ENCODE assay signal across 6 cellular contexts in genomic region chr1:216846339-216846738, GRCh38.
"Had no signal": no experiment of that assay in that cellular context is flagged by ENCODE, and none has a peak within 500 bp of the region (broad histone marks: within the 10 kb centered on the region; RNA-seq: fewer than 3 reads in every experiment).

No MANE protein-coding gene starts in this region.

- H3K9ac ChIP-seq: GM23248 had no signal

- ATAC-seq: K562 had no signal

- H3K27ac ChIP-seq: GM23248 had no signal

- H2AFZ ChIP-seq: GM23248 had no signal

- H3K4me3 ChIP-seq: GM23248, K562 had no signal

- DNase-seq: GM23248, H9, HCEC 1CT, IMR-90, KG1 had no signal
